Comparison of ENCODE assay signal across 22 cellular contexts in genomic region chr22:30380011-30380410, GRCh38. TPM values are rescaled to one million over a fixed set of nuclear protein-coding genes. Genes with fewer than 3 reads are reported as not detected.
A peak's percentile ranks its signal among the peaks of the same experiment; 100 is the strongest.
DNase-seq lines count a peak whose midpoint lies in the region; ATAC-seq and TF ChIP-seq lines count a peak whose summit lies in the region.
"Had no signal": no experiment of that assay in that cellular context is flagged by ENCODE, and none has a peak within 500 bp of the region (broad histone marks: within the 10 kb centered on the region; RNA-seq: fewer than 3 reads in every experiment).

No MANE protein-coding gene starts in this region.

- peaks cover 12% of the 10 kb centered on the region for H3K79me2 ChIP-seq in DND-41 (ENCODE audit: insufficient read depth, low read length)
- no peaks in the 10 kb centered on the region for H3K79me2 ChIP-seq in trophoblast cell (ENCODE audit: control insufficient read depth, insufficient read depth, low read length, poor library complexity)

- DNase-seq in DND-41: no peak
- DNase-seq in trophoblast cell: no peak
- DNase-seq in activated CD8-positive, alpha-beta memory T cell treated with anti-CD3 and anti-CD28 coated beads, Interleukin-2, amount 50 U/mL, for 4 hours: no peak
- DNase-seq: 8988T; ACHN; AML-193; BE2C; Caco-2; CD4-positive, CD25-positive, alpha-beta regulatory T cell; CD8-positive, alpha-beta T cell; DMS153; EL; GDM1; GM23248; H7; HCEC 1CT had no signal

- H3K4me1 ChIP-seq in BLaER1 (peaks cover 17% of the 10 kb centered on the region), DND-41 (ENCODE audit: insufficient read depth, low read length) (peaks cover 59% of the 10 kb centered on the region), trophoblast cell (ENCODE audit: control insufficient read depth in 1 of 2, insufficient read depth in 2 of 2, low read length in 2 of 2) (no peaks in the 10 kb centered on the region)
- H3K4me1 ChIP-seq: A549, BE2C, Caco-2 had no signal

- no peak overlapping the region for H4K8ac ChIP-seq in trophoblast cell (ENCODE audit: low read depth, low read length)

- H3K18ac ChIP-seq in trophoblast cell (ENCODE audit: low read length): no peak overlapping the region

- 0 out of 2 replicates have a peak overlapping the region, but pooled peaks have one; percentile 49 for H3K27ac ChIP-seq in BLaER1
- H3K27ac ChIP-seq in DND-41 (ENCODE audit: low read length): peak overlapping the region; percentile 89
- H3K27ac ChIP-seq in trophoblast cell (ENCODE audit: low read depth, low read length): no peak overlapping the region
- H3K27ac ChIP-seq: A549, C4-2B, GM23248 had no signal

- no peak overlapping the region for H4K91ac ChIP-seq in trophoblast cell (ENCODE audit: low read depth, low read length)

- H2BK120ac ChIP-seq in trophoblast cell (ENCODE audit: insufficient read depth, low read length, poor library complexity): no peak overlapping the region

- H4K12ac ChIP-seq in trophoblast cell (ENCODE audit: low read depth, low read length): peak overlapping the region; percentile 27

- H2AFZ ChIP-seq in DND-41 (ENCODE audit: low read depth, low read length) (no peak overlapping the region), trophoblast cell (ENCODE audit: insufficient read depth, low read length, poor library complexity) (no peak overlapping the region)
- H2AFZ ChIP-seq: GM23248 had no signal

- H2AK5ac ChIP-seq in trophoblast cell (ENCODE audit: low read length): no peak overlapping the region

- WGBS in trophoblast cell (ENCODE audit: extremely low coverage, insufficient coverage, insufficient read length): no CpG with 5 or more reads among the region's 20 CpGs

- no peaks in the 10 kb centered on the region for H3K27me3 ChIP-seq in BLaER1
- H3K27me3 ChIP-seq in DND-41 (ENCODE audit: insufficient read depth, low read length, poor library complexity): no peaks in the 10 kb centered on the region
- no peaks in the 10 kb centered on the region for H3K27me3 ChIP-seq in trophoblast cell (ENCODE audit: insufficient read depth, low read length)
- H3K27me3 ChIP-seq: BE2C had no signal

- H2BK5ac ChIP-seq in trophoblast cell (ENCODE audit: low read depth, low read length, poor library complexity): no peak overlapping the region

- ATAC-seq in DND-41 (ENCODE audit: insufficient read depth, low read depth) (no peak), HG02852 (IDR thresholded peaks at IDR 0.05; ENCODE audit: unreplicated experiment) (no peak), GM19023 (IDR thresholded peaks at IDR 0.05; ENCODE audit: unreplicated experiment) (no peak)
- ATAC-seq: A549; CD8-positive, alpha-beta T cell; GM12878 had no signal

- H3K4me2 ChIP-seq in BLaER1 (peak overlapping the region; percentile 39; the same call in 1 of the 2 replicates), DND-41 (ENCODE audit: insufficient read depth, low read length) (peak overlapping the region; percentile 59), trophoblast cell (ENCODE audit: low read length) (no peak overlapping the region)
- H3K4me2 ChIP-seq: A549 had no signal

- H3K4me3 ChIP-seq in BLaER1 (no peak overlapping the region), DND-41 (ENCODE audit: low read depth in 1 of 2, low read length in 2 of 2) (peak overlapping the region in 1 of 2 experiments; percentile 41; a peak in 2 of 4 replicates), trophoblast cell (ENCODE audit: low read depth, low read length) (peak overlapping the region; percentile 32)
- H3K4me3 ChIP-seq: A549, GM12878, GM23248 had no signal

- no peaks in the 10 kb centered on the region for H3K79me1 ChIP-seq in trophoblast cell (ENCODE audit: low read length)

- peaks cover 62% of the 10 kb centered on the region; the same call in 1 of the 2 replicates for H3K36me3 ChIP-seq in BLaER1
- peaks cover 49% of the 10 kb centered on the region for H3K36me3 ChIP-seq in DND-41 (ENCODE audit: insufficient read depth, low read length)
- peaks cover 60 to 67% of the 10 kb centered on the region in 2 experiments for H3K36me3 ChIP-seq in trophoblast cell (ENCODE audit: control insufficient read depth in 1 of 2, insufficient read depth in 2 of 2, low read length in 2 of 2)
- H3K36me3 ChIP-seq: BE2C had no signal

- H3K9me3 ChIP-seq in BLaER1 (no peaks in the 10 kb centered on the region), DND-41 (ENCODE audit: insufficient read depth, low read length, severe bottlenecking) (no peaks in the 10 kb centered on the region), trophoblast cell (ENCODE audit: insufficient read depth, low read depth, low read length) (peaks cover 2% of the 10 kb centered on the region)
- H3K9me3 ChIP-seq: A549, BE2C, Caco-2 had no signal

- H2BK12ac ChIP-seq in trophoblast cell (ENCODE audit: low read length): no peak overlapping the region

- H3K4ac ChIP-seq in trophoblast cell (ENCODE audit: low read depth, low read length): no peak overlapping the region

- no peak overlapping the region for H3K14ac ChIP-seq in trophoblast cell (ENCODE audit: low read length)

- no peak for TF ChIP-seq CTCF in DND-41 (IDR thresholded peaks at IDR 0.05; ENCODE audit: borderline replicate concordance, extremely low read depth, low read length, poor library complexity, severe bottlenecking)

- H4K20me1 ChIP-seq in BLaER1 (no peaks in the 10 kb centered on the region), DND-41 (ENCODE audit: insufficient read depth, low read length) (no peaks in the 10 kb centered on the region; the same call in 1 of the 2 replicates)

- H3K9ac ChIP-seq in BLaER1: peak overlapping the region; percentile 19; the same call in 1 of the 2 replicates
- peak overlapping the region; percentile 45 for H3K9ac ChIP-seq in DND-41 (ENCODE audit: low read depth, low read length)
- no peak overlapping the region for H3K9ac ChIP-seq in trophoblast cell (ENCODE audit: low read length)
- H3K9ac ChIP-seq: GM23248 had no signal

- H3K23ac ChIP-seq in trophoblast cell (ENCODE audit: low read length): no peak overlapping the region

RNA-seq across cellular contexts. Expression of gene RNF215, which starts 7.2 kb away (rescaled TPM):
- polyA plus RNA-seq in trophoblast cell (2013): 7.3 and 7.8 TPM in 2 replicates

RNA-seq across cellular contexts. Expression of gene SEC14L2, which starts 16.8 kb away (rescaled TPM):
- 0.74 and 1.5 TPM in 2 replicates for polyA plus RNA-seq in trophoblast cell (2013)

RNA-seq across cellular contexts. Expression of gene CCDC157, which starts 23.2 kb away (rescaled TPM):
- polyA plus RNA-seq in trophoblast cell (2013): 1.8 and 2.1 TPM in 2 replicates

RNA-seq across cellular contexts. Expression of gene SF3A1, which starts 23.3 kb away (rescaled TPM):
- 188 and 193 TPM in 2 replicates for polyA plus RNA-seq in trophoblast cell (2013)

RNA-seq across cellular contexts. Expression of gene MTFP1, which starts 45.6 kb away (rescaled TPM):
- polyA plus RNA-seq in trophoblast cell (2013): 11.9 and 12.6 TPM in 2 replicates
